Comparison of ENCODE assay signal across 8 cellular contexts in genomic region chr17:80259642-80260535, GRCh38. TPM values are rescaled to one million over a fixed set of nuclear protein-coding genes. Genes with fewer than 3 reads are reported as not detected.
A peak's percentile ranks its signal among the peaks of the same experiment; 100 is the strongest.
DNase-seq lines count a peak whose midpoint lies in the region; ATAC-seq, FAIRE-seq and TF ChIP-seq lines count a peak whose summit lies in the region.

No MANE protein-coding gene starts in this region.

- peak; percentile 54 for DNase-seq in COLO829 (ENCODE audit: low spot score)
- peak; percentile 91 for DNase-seq in H54 (ENCODE audit: insufficient read length, low spot score)
- DNase-seq in NCI-H2227 treated with DMSO at 0.1 percent for 48 hours (lab: John Stamatoyannopoulos, UW), result peak; percentile 62
- DNase-seq in activated CD8-positive, alpha-beta T cell treated with anti-CD3 and anti-CD28 coated beads, Interleukin-2, amount 10 ng/mL, durations not matched to agents 7 days and 5 days, result peak; percentile 70
- DNase-seq in effector memory CD8-positive, alpha-beta T cell, result peak; percentile 62 to 68 (median 66)
- peak; percentile 79 for DNase-seq in mesenchymal stem cell
- DNase-seq in stimulated activated CD8-positive, alpha-beta memory T cell treated with anti-CD3 and anti-CD28 coated beads, Interleukin-15, amount 100 ng/mL, for 4 hours (ENCODE audit: low read depth in 2 of 2), result peak; percentile 57 to 69

- H3K79me1 ChIP-seq in mesenchymal stem cell (replicated peaks; ENCODE audit: low read length, poor library complexity, severe bottlenecking), result peaks cover 16% of the 10 kb centered on the region

- H3K4me3 Mint-ChIP-seq in activated CD8-positive, alpha-beta T cell treated with anti-CD3 and anti-CD28 coated beads, Interleukin-2, amount 10 ng/mL, durations not matched to agents 7 days and 5 days, result peak overlapping the region; percentile 85
- H3K4me3 Mint-ChIP-seq in effector memory CD8-positive, alpha-beta T cell, result peak overlapping the region; percentile 90 to 93

- H3K27ac ChIP-seq in mesenchymal stem cell (ENCODE audit: low read length, poor library complexity, severe bottlenecking), result peak overlapping the region; percentile 70

- H3K27ac Mint-ChIP-seq in activated CD8-positive, alpha-beta T cell treated with anti-CD3 and anti-CD28 coated beads, Interleukin-2, amount 10 ng/mL, durations not matched to agents 7 days and 5 days, result peak overlapping the region; percentile 96
- peak overlapping the region; percentile 97 to 99 for H3K27ac Mint-ChIP-seq in effector memory CD8-positive, alpha-beta T cell

- ATAC-seq in activated CD8-positive, alpha-beta T cell treated with anti-CD3 and anti-CD28 coated beads, Interleukin-2, amount 10 ng/mL, durations not matched to agents 7 days and 5 days, result peak; percentile 47
- ATAC-seq in effector memory CD8-positive, alpha-beta T cell (replicated peaks), result peak; percentile 69
- no peak for ATAC-seq in GM18870 (IDR thresholded peaks at IDR 0.05; ENCODE audit: unreplicated experiment)

- H3K27me3 ChIP-seq in mesenchymal stem cell (ENCODE audit: control insufficient read depth in 1 of 2, insufficient read depth in 1 of 2, low read length in 2 of 2), result no peaks in the 10 kb centered on the region

- CTCF ChIA-PET in activated CD8-positive, alpha-beta T cell treated with anti-CD3 and anti-CD28 coated beads, Interleukin-2, amount 10 ng/mL, durations not matched to agents 7 days and 5 days (lab: Charles Lee), result no interaction called here

- no peaks in the 10 kb centered on the region for H3K9me3 Mint-ChIP-seq in activated CD8-positive, alpha-beta T cell treated with anti-CD3 and anti-CD28 coated beads, Interleukin-2, amount 10 ng/mL, durations not matched to agents 7 days and 5 days (ENCODE audit: insufficient read depth)
- H3K9me3 Mint-ChIP-seq in effector memory CD8-positive, alpha-beta T cell, result no peaks in the 10 kb centered on the region

- peaks cover 6 to 7% of the 10 kb centered on the region in 2 experiments for H3K36me3 ChIP-seq in mesenchymal stem cell (ENCODE audit: control insufficient read depth in 1 of 2, insufficient read depth in 2 of 2, low read depth in 1 of 2, low read length in 2 of 2)

- peak overlapping the region in 1 of 2 experiments; percentile 23 for H2BK12ac ChIP-seq in mesenchymal stem cell (ENCODE audit: low read length in 2 of 2)

- H3K36me3 Mint-ChIP-seq in activated CD8-positive, alpha-beta T cell treated with anti-CD3 and anti-CD28 coated beads, Interleukin-2, amount 10 ng/mL, durations not matched to agents 7 days and 5 days (ENCODE audit: low read depth), result peaks cover 16% of the 10 kb centered on the region
- H3K36me3 Mint-ChIP-seq in effector memory CD8-positive, alpha-beta T cell (ENCODE audit: insufficient read depth), result peaks cover 35% of the 10 kb centered on the region

- H2BK5ac ChIP-seq in mesenchymal stem cell (ENCODE audit: low read depth, low read length, poor library complexity, severe bottlenecking), result peak overlapping the region; percentile 92

- H3K18ac ChIP-seq in mesenchymal stem cell (ENCODE audit: low read depth in 1 of 2, low read length in 2 of 2), result peak overlapping the region; percentile 16 to 63

- H3K4me2 ChIP-seq in mesenchymal stem cell (ENCODE audit: low read length, poor library complexity, severe bottlenecking), result peak overlapping the region; percentile 69

- H2AFZ ChIP-seq in mesenchymal stem cell (ENCODE audit: low read depth, low read length), result no peak overlapping the region

- peaks cover 39% of the 10 kb centered on the region for H3K4me1 ChIP-seq in mesenchymal stem cell (ENCODE audit: control insufficient read depth, insufficient read depth, low read depth, low read length)

- peak overlapping the region; percentile 61 to 78 for H3K4me3 ChIP-seq in mesenchymal stem cell (ENCODE audit: insufficient read depth in 1 of 2, low read depth in 1 of 2, low read length in 2 of 2)

- WGBS in mesenchymal stem cell, result 31% methylated on average over 40 of the region's 79 CpGs

- H3K23ac ChIP-seq in mesenchymal stem cell (ENCODE audit: low read length in 2 of 2), result no peak overlapping the region

- peak overlapping the region in 1 of 2 experiments; percentile 24 for H3K4ac ChIP-seq in mesenchymal stem cell (ENCODE audit: low read depth in 1 of 2, low read length in 2 of 2)

- FAIRE-seq in H54 (lab: Jason Lieb, UNC), result no peak

- H3K14ac ChIP-seq in mesenchymal stem cell (ENCODE audit: low read length in 2 of 2), result no peak overlapping the region

- H2AK5ac ChIP-seq in mesenchymal stem cell (ENCODE audit: low read length, severe bottlenecking), result peak overlapping the region; percentile 23

- H3K9ac ChIP-seq in mesenchymal stem cell (ENCODE audit: low read length), result peak overlapping the region; percentile 87

- peaks cover 51% of the 10 kb centered on the region for H3K4me1 Mint-ChIP-seq in activated CD8-positive, alpha-beta T cell treated with anti-CD3 and anti-CD28 coated beads, Interleukin-2, amount 10 ng/mL, durations not matched to agents 7 days and 5 days (ENCODE audit: low read depth)
- peaks cover 48 to 50% of the 10 kb centered on the region in 2 donors for H3K4me1 Mint-ChIP-seq in effector memory CD8-positive, alpha-beta T cell (ENCODE audit: low read depth in 2 of 2)

- TF ChIP-seq POLR2A in H54 (IDR thresholded peaks at IDR 0.05; ENCODE audit: low read depth, low read length), result peak; percentile 68

- POLR2A ChIA-PET in activated CD8-positive, alpha-beta T cell treated with anti-CD3 and anti-CD28 coated beads, Interleukin-2, amount 10 ng/mL, durations not matched to agents 7 days and 5 days (lab: Charles Lee), result interaction anchor here (1.0 to 1.3 kb wide), 3 partner anchors 10 to 159 kb away, joined by 3 to 4 read pairs (median 3); partner anchors contain the start of gene GAA

- H2BK15ac ChIP-seq in mesenchymal stem cell (ENCODE audit: low read depth, poor library complexity, severe bottlenecking), result peak overlapping the region; percentile 74

- peak overlapping the region; percentile 34 for H4K91ac ChIP-seq in mesenchymal stem cell (ENCODE audit: low read length)

- peak overlapping the region; percentile 85 for H4K8ac ChIP-seq in mesenchymal stem cell (ENCODE audit: low read length)

- no peak overlapping the region for H2BK120ac ChIP-seq in mesenchymal stem cell (ENCODE audit: low read depth, low read length)

- no peaks in the 10 kb centered on the region for H3K27me3 Mint-ChIP-seq in activated CD8-positive, alpha-beta T cell treated with anti-CD3 and anti-CD28 coated beads, Interleukin-2, amount 10 ng/mL, durations not matched to agents 7 days and 5 days (ENCODE audit: low read depth)
- H3K27me3 Mint-ChIP-seq in effector memory CD8-positive, alpha-beta T cell, result no peaks in the 10 kb centered on the region

- no peaks in the 10 kb centered on the region for H3K9me3 ChIP-seq in mesenchymal stem cell (ENCODE audit: control insufficient read depth, low read length)

RNA-seq across cellular contexts. Expression of gene RNF213, which starts 0.8 kb away (rescaled TPM):
- 100 to 1,000 TPM; 438 to 455 TPM for total RNA-seq in activated CD8-positive, alpha-beta T cell treated with anti-CD3 and anti-CD28 coated beads, Interleukin-2, amount 10 ng/mL, durations not matched to agents 7 days and 5 days
- polyA plus RNA-seq in mesenchymal stem cell (2013, experiment 1 of 2), result 21.7 TPM
- 18.9 TPM for polyA plus RNA-seq in mesenchymal stem cell (2013, experiment 2 of 2)

RNA-seq across cellular contexts. Expression of gene SLC26A11, which starts 39.7 kb away (rescaled TPM):
- 1 to 10 TPM; 1.4 to 1.6 TPM for total RNA-seq in activated CD8-positive, alpha-beta T cell treated with anti-CD3 and anti-CD28 coated beads, Interleukin-2, amount 10 ng/mL, durations not matched to agents 7 days and 5 days
- polyA plus RNA-seq in mesenchymal stem cell (2013, experiment 1 of 2), result 16.2 TPM
- 15.6 TPM for polyA plus RNA-seq in mesenchymal stem cell (2013, experiment 2 of 2)

RNA-seq across cellular contexts. Expression of gene SGSH, which starts 39.8 kb away (rescaled TPM):
- 1 to 10 TPM; 6.9 to 8.2 TPM for total RNA-seq in activated CD8-positive, alpha-beta T cell treated with anti-CD3 and anti-CD28 coated beads, Interleukin-2, amount 10 ng/mL, durations not matched to agents 7 days and 5 days
- 59.2 TPM for polyA plus RNA-seq in mesenchymal stem cell (2013, experiment 1 of 2)
- polyA plus RNA-seq in mesenchymal stem cell (2013, experiment 2 of 2), result 59.8 TPM
